ENCODE assay signal across 8 cellular contexts in genomic region chr19:21835810-21836444, GRCh38. TPM values are rescaled to one million over a fixed set of nuclear protein-coding genes. Genes with fewer than 3 reads are reported as not detected.
DNase-seq lines count a peak whose midpoint lies in the region; ATAC-seq, FAIRE-seq and TF ChIP-seq lines count a peak whose summit lies in the region.

ZNF43 (minus strand) TSS chr19:21836182; CDS start chr19:21836038, 144 bp downstream.

- H3K9ac ChIP-seq in neural progenitor cell (peak within 1 kb of the TSS; percentile 89), stomach smooth muscle (ENCODE audit: low read length in 2 of 2) (peak within 1 kb of the TSS; percentile 88 to 91)

- DNase-seq in CD4-positive, alpha-beta memory T cell: peak; percentile 92 to 95 (median 92)
- DNase-seq in HTR-8/SVneo (ENCODE audit: insufficient read length, low spot score) (peak; percentile 76), SHP77 (lab: John Stamatoyannopoulos, UW) (peak; percentile 26 to 48), foreskin melanocyte (peak; percentile 92), neural progenitor cell (ENCODE audit: low spot score) (peak; percentile 96)
- peak; percentile 97 for DNase-seq in activated naive CD4-positive, alpha-beta T cell treated with anti-CD3 and anti-CD28 coated beads for 36 hours

- no peaks in the 10 kb centered on the region for H3K27me3 Mint-ChIP-seq in CD4-positive, alpha-beta memory T cell
- H3K27me3 Mint-ChIP-seq in activated naive CD4-positive, alpha-beta T cell treated with anti-CD3 and anti-CD28 coated beads for 36 hours (ENCODE audit: low read depth): no peaks in the 10 kb centered on the region
- peaks cover 22% of the 10 kb centered on the region for H3K27me3 Mint-ChIP-seq in neural progenitor cell (ENCODE audit: insufficient read depth, low read depth)

- no peak for TF ChIP-seq CTCF in neural progenitor cell (IDR thresholded peaks at IDR 0.05)

- peaks cover 15 to 44% (median 31%) of the 10 kb centered on the region in 4 donors for H3K4me1 Mint-ChIP-seq in CD4-positive, alpha-beta memory T cell
- peaks cover 37% of the 10 kb centered on the region for H3K4me1 Mint-ChIP-seq in activated naive CD4-positive, alpha-beta T cell treated with anti-CD3 and anti-CD28 coated beads for 36 hours (ENCODE audit: low read depth)
- peaks cover 10% of the 10 kb centered on the region for H3K4me1 Mint-ChIP-seq in neural progenitor cell

- peaks cover 4% of the 10 kb centered on the region for H4K20me1 ChIP-seq in neural progenitor cell (ENCODE audit: low read depth)

- CTCF ChIA-PET in CD4-positive, alpha-beta memory T cell (lab: Charles Lee; ENCODE audit: partially characterized antibody): interaction anchor here (0.8 to 1.5 kb wide), 7 partner anchors 9 to 331 kb away, joined by 3 to 11 read pairs (median 3); partner anchors contain the start of genes ZNF100 and ZNF429
- CTCF ChIA-PET in activated naive CD4-positive, alpha-beta T cell treated with anti-CD3 and anti-CD28 coated beads for 36 hours (lab: Charles Lee): interaction anchor here (1.4 to 1.6 kb wide), 2 partner anchors 9 to 16 kb away, joined by 5 to 7 read pairs; no protein-coding TSS in a partner anchor

- peaks cover 50% of the 10 kb centered on the region for H3F3A ChIP-seq in neural progenitor cell (ENCODE audit: low read depth)

- peak within 1 kb of the TSS; percentile 73 for H3K4me2 ChIP-seq in neural progenitor cell

- POLR2A ChIA-PET in CD4-positive, alpha-beta memory T cell (lab: Charles Lee; ENCODE audit: partially characterized antibody): interaction anchor here (0.6 to 2.5 kb wide), 23 partner anchors 10 to 1954 kb away, joined by 3 to 85 read pairs (median 4); partner anchors contain the start of genes ZNF100, ZNF257, ZNF429 and ZNF430

- H3K27ac ChIP-seq in CD4-positive, alpha-beta memory T cell (ENCODE audit: low read depth, low read length): peak within 1 kb of the TSS; percentile 80
- H3K27ac ChIP-seq in neural progenitor cell (peak within 1 kb of the TSS; percentile 98), stomach smooth muscle (ENCODE audit: low read length) (peak within 1 kb of the TSS; percentile 89)

- peaks cover 16% of the 10 kb centered on the region for H3K4me1 ChIP-seq in CD4-positive, alpha-beta memory T cell (ENCODE audit: insufficient read depth, low read length)
- H3K4me1 ChIP-seq in neural progenitor cell: peaks cover 5% of the 10 kb centered on the region
- H3K4me1 ChIP-seq in stomach smooth muscle (ENCODE audit: control insufficient read depth, insufficient read depth, low read length): peaks cover 6% of the 10 kb centered on the region

- H3K27me3 ChIP-seq in CD4-positive, alpha-beta memory T cell (ENCODE audit: insufficient read depth, low read length): no peaks in the 10 kb centered on the region
- H3K27me3 ChIP-seq in neural progenitor cell (no peaks in the 10 kb centered on the region), stomach smooth muscle (ENCODE audit: control insufficient read depth in 1 of 2, insufficient read depth in 2 of 2, low read length in 2 of 2) (no peaks in the 10 kb centered on the region)

- intact Hi-C loops in CD4-positive, alpha-beta memory T cell (cut with micrococcal nuclease): loop anchor here (1.0 to 5.0 kb wide), 3 partner anchors 16 to 331 kb away; partner anchors contain the start of genes ZNF100 and ZNF429
- intact Hi-C loops in activated naive CD4-positive, alpha-beta T cell treated with anti-CD3 and anti-CD28 coated beads for 36 hours (cut with micrococcal nuclease): loop anchor here (1.0 to 10.0 kb wide), 7 partner anchors 10 to 1174 kb away; partner anchors contain the start of genes ZNF100, ZNF429, ZNF430 and ZNF626

- FAIRE-seq in HTR-8/SVneo (lab: Jason Lieb, UNC): peak; percentile 87

- peak within 1 kb of the TSS; percentile 73 to 93 for H3K4me3 ChIP-seq in CD4-positive, alpha-beta memory T cell (ENCODE audit: low read length in 2 of 2)
- H3K4me3 ChIP-seq in neural progenitor cell (peak within 1 kb of the TSS; percentile 72), stomach smooth muscle (ENCODE audit: low read length in 2 of 2) (peak within 1 kb of the TSS; percentile 91 to 98)

- H3K36me3 Mint-ChIP-seq in CD4-positive, alpha-beta memory T cell: peaks cover 5 to 31% of the 10 kb centered on the region in 2 donors
- H3K36me3 Mint-ChIP-seq in activated naive CD4-positive, alpha-beta T cell treated with anti-CD3 and anti-CD28 coated beads for 36 hours (ENCODE audit: low read depth): peaks cover 62% of the 10 kb centered on the region
- H3K36me3 Mint-ChIP-seq in neural progenitor cell: peaks cover 65% of the 10 kb centered on the region

- H3K79me2 ChIP-seq in neural progenitor cell (ENCODE audit: low read depth): peaks cover 43% of the 10 kb centered on the region

- peak within 1 kb of the TSS; percentile 95 to 99 (median 98) for H3K27ac Mint-ChIP-seq in CD4-positive, alpha-beta memory T cell
- peak within 1 kb of the TSS; percentile 99 for H3K27ac Mint-ChIP-seq in activated naive CD4-positive, alpha-beta T cell treated with anti-CD3 and anti-CD28 coated beads for 36 hours
- H3K27ac Mint-ChIP-seq in neural progenitor cell: peak within 1 kb of the TSS; percentile 100

- H3K9me3 Mint-ChIP-seq in CD4-positive, alpha-beta memory T cell: peaks cover 0 to 8% (median 0%) of the 10 kb centered on the region in 8 donors
- H3K9me3 Mint-ChIP-seq in activated naive CD4-positive, alpha-beta T cell treated with anti-CD3 and anti-CD28 coated beads for 36 hours: peaks cover 11% of the 10 kb centered on the region
- peaks cover 41% of the 10 kb centered on the region for H3K9me3 Mint-ChIP-seq in neural progenitor cell

- peak within 1 kb of the TSS; percentile 97 to 99 (median 99) for H3K4me3 Mint-ChIP-seq in CD4-positive, alpha-beta memory T cell
- peak within 1 kb of the TSS; percentile 98 for H3K4me3 Mint-ChIP-seq in activated naive CD4-positive, alpha-beta T cell treated with anti-CD3 and anti-CD28 coated beads for 36 hours
- peak within 1 kb of the TSS; percentile 96 for H3K4me3 Mint-ChIP-seq in neural progenitor cell

- peak; percentile 94 for ATAC-seq in GM19463 (IDR thresholded peaks at IDR 0.05; ENCODE audit: unreplicated experiment)

- peak within 1 kb of the TSS; percentile 16 for H2AFZ ChIP-seq in neural progenitor cell (replicated peaks)

- H3K36me3 ChIP-seq in CD4-positive, alpha-beta memory T cell (ENCODE audit: insufficient read depth, low read length): peaks cover 6% of the 10 kb centered on the region
- H3K36me3 ChIP-seq in neural progenitor cell: peaks cover 6% of the 10 kb centered on the region
- peaks cover 0 to 12% of the 10 kb centered on the region in 2 donors for H3K36me3 ChIP-seq in stomach smooth muscle (ENCODE audit: control insufficient read depth in 2 of 2, insufficient read depth in 2 of 2, low read length in 2 of 2)

- no peaks in the 10 kb centered on the region for H3K9me3 ChIP-seq in CD4-positive, alpha-beta memory T cell (ENCODE audit: control insufficient read depth in 1 of 2, low read length in 2 of 2)
- H3K9me3 ChIP-seq in neural progenitor cell (ENCODE audit: low read depth) (peaks cover 9% of the 10 kb centered on the region), stomach smooth muscle (ENCODE audit: control insufficient read depth in 2 of 2, low read length in 2 of 2) (no peaks in the 10 kb centered on the region)

RNA-seq across cellular contexts. Expression of gene ZNF43, which starts in this region (rescaled TPM):
- total RNA-seq in CD4-positive, alpha-beta memory T cell: 10 to 100 TPM; 27.6 to 31.9 TPM
- 10 to 100 TPM in 1 of 2 donors, 1 to 10 TPM in 1; 9.8 to 13.3 TPM for polyA plus RNA-seq in CD4-positive, alpha-beta memory T cell
- total RNA-seq in activated naive CD4-positive, alpha-beta T cell treated with anti-CD3 and anti-CD28 coated beads for 36 hours: 10 to 100 TPM; 25.8 to 27.8 TPM
- total RNA-seq in neural progenitor cell (ENCODE audit: low replicate concordance): 65.2 and 108 TPM in 2 replicates

Comparison
In these comparisons a context has a peak if more than half of its experiments do, and no peak if none do; other contexts are left out.
1. Peak in every context shown above with its lines: DNase-seq, ATAC-seq, H3K4me3 ChIP-seq and H3K27ac ChIP-seq.
2. DNase-seq: peak in every context shown above with its lines; median percentile 97 in activated naive CD4-positive, alpha-beta T cell treated with anti-CD3 and anti-CD28 coated beads for 36 hours; 96 in neural progenitor cell; 92 in CD4-positive, alpha-beta memory T cell; 92 in foreskin melanocyte; 76 in HTR-8/SVneo; 37 in SHP77.